Comparison of ENCODE assay signal across 14 cellular contexts in the genomic region with DNA sequence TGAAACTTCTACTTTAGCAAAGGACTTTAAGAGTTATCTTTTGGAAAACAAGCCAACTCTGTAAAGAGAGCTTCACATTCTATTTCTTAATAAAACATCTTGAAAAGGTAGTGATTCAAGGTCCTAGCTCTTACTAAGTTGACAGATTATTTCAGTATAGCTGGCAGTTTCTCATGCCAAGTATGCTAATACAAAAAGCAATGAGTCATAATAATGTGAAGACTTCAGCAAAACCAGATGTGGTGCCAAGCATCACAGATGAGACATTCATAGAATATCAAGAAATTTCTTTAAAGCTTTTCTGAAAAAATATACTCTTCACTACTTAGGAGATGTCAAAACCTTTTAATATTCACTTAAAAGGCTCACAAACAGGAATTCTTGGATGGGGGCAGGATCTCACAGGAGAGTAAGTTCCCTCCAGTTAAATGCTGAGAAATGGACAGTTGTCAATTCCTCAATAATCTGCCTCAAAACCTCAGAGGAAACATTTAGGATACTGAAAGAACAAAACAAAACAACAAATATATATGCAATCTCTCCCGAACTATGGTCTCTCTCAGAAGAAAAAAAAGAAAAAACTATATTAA. TPM values are rescaled to one million over a fixed set of nuclear protein-coding genes. Genes with fewer than 3 reads are reported as not detected.
A peak's percentile ranks its signal among the peaks of the same experiment; 100 is the strongest.
DNase-seq lines count a peak whose midpoint lies in the region; ATAC-seq, FAIRE-seq and TF ChIP-seq lines count a peak whose summit lies in the region.
"Had no signal": no experiment of that assay in that cellular context is flagged by ENCODE, and none has a peak within 500 bp of the region (broad histone marks: within the 10 kb centered on the region; RNA-seq: fewer than 3 reads in every experiment).

No MANE protein-coding gene starts in this region.

- no peaks in the 10 kb centered on the region for H3K4me1 ChIP-seq in right atrium auricular region
- no peaks in the 10 kb centered on the region for H3K4me1 ChIP-seq in adrenal gland (replicated peaks in 1 of 2)
- H3K4me1 ChIP-seq in gastroesophageal sphincter: peaks cover 0 to 11% (median 0%) of the 10 kb centered on the region in 3 donors
- H3K4me1 ChIP-seq: lower lobe of right lung had no signal

- no peaks in the 10 kb centered on the region for H3K27me3 ChIP-seq in right atrium auricular region
- H3K27me3 ChIP-seq in adrenal gland: no peaks in the 10 kb centered on the region
- H3K27me3 ChIP-seq in gastroesophageal sphincter: no peaks in the 10 kb centered on the region

- no peak for FAIRE-seq in urothelium cell line (lab: Jason Lieb, UNC)

- no peak for DNase-seq in left ventricle myocardium superior
- DNase-seq in right atrium auricular region (ENCODE audit: low spot score): no peak
- peak in 5 of 7 donors; percentile 29 to 62 (median 33) for DNase-seq in adrenal gland
- DNase-seq in urothelium cell line (ENCODE audit: low spot score): peak; percentile 18
- DNase-seq in GM20000 (ENCODE audit: low spot score): no peak
- DNase-seq in activated CD4-positive, alpha-beta T cell treated with anti-CD3 and anti-CD28 coated beads, Interleukin-2, amount 50 U/mL, for 4 hours: no peak
- no peak for DNase-seq in GM19240 (ENCODE audit: insufficient read length, low spot score)
- DNase-seq: activated CD4-positive, alpha-beta T cell treated with anti-CD3 and anti-CD28 coated beads for 36 hours; activated naive CD4-positive, alpha-beta T cell; lower lobe of right lung; NCI-H2171; Right ventricle myocardium superior; stimulated activated CD4-positive, alpha-beta T cell treated with anti-CD3 and anti-CD28 coated beads, Interleukin-12 subunit alpha, Interleukin-12 subunit beta, amount 100 ng/mL, for 4 hours had no signal

- TF ChIP-seq CTCF in right atrium auricular region (IDR thresholded peaks at IDR 0.05) (no peak), adrenal gland (IDR thresholded peaks at IDR 0.05) (no peak), gastroesophageal sphincter (IDR thresholded peaks at IDR 0.05) (no peak), GM20000 (IDR thresholded peaks at IDR 0.05; ENCODE audit: extremely low read depth, missing control alignments) (no peak)

- no peaks in the 10 kb centered on the region for H3K36me3 ChIP-seq in right atrium auricular region
- no peaks in the 10 kb centered on the region for H3K36me3 ChIP-seq in adrenal gland (replicated peaks in 1 of 2)
- H3K36me3 ChIP-seq in gastroesophageal sphincter: peaks cover 0 to 20% of the 10 kb centered on the region in 2 donors
- H3K36me3 ChIP-seq: lower lobe of right lung had no signal

- TF ChIP-seq EP300 in gastroesophageal sphincter (IDR thresholded peaks at IDR 0.05): no peak

- intact Hi-C loops in left ventricle myocardium superior (cut with micrococcal nuclease) (no loop called here), adrenal gland (cut with DNase I) (no loop called here)

- no peak overlapping the region for H3K4me3 ChIP-seq in right atrium auricular region
- no peak overlapping the region for H3K4me3 ChIP-seq in adrenal gland
- H3K4me3 ChIP-seq in gastroesophageal sphincter: no peak overlapping the region
- H3K4me3 ChIP-seq: lower lobe of right lung had no signal

- 67 to 85% (median 77%) methylated on average over 1 of the region's 1 CpG for WGBS in adrenal gland, 4 donors
- WGBS in gastroesophageal sphincter (ENCODE audit: low coverage in 1 of 2), 2 donors: 80 to 83% methylated on average over 1 of the region's 1 CpG

- no peak for TF ChIP-seq POLR2A in adrenal gland (IDR thresholded peaks at IDR 0.05)
- TF ChIP-seq POLR2A in gastroesophageal sphincter (IDR thresholded peaks at IDR 0.05): no peak

- no peak overlapping the region for H3K27ac ChIP-seq in right atrium auricular region
- no peak overlapping the region for H3K27ac ChIP-seq in adrenal gland
- H3K27ac ChIP-seq in gastroesophageal sphincter: no peak overlapping the region
- H3K27ac ChIP-seq: lower lobe of right lung had no signal

- peaks cover 0 to 5% of the 10 kb centered on the region in 2 donors for H3K9me3 ChIP-seq in right atrium auricular region
- H3K9me3 ChIP-seq in adrenal gland (replicated peaks in 1 of 3): no peaks in the 10 kb centered on the region
- H3K9me3 ChIP-seq in gastroesophageal sphincter: peaks cover 0 to 18% (median 0%) of the 10 kb centered on the region in 3 donors
- H3K9me3 ChIP-seq: lower lobe of right lung had no signal

- ATAC-seq in left ventricle myocardium superior: peak; percentile 40
- ATAC-seq in gastroesophageal sphincter: peak; percentile 41
- ATAC-seq: activated CD4-positive, alpha-beta T cell treated with anti-CD3 and anti-CD28 coated beads for 36 hours had no signal

RNA-seq across cellular contexts. Expression of gene DCBLD2, which starts 45.6 kb away (rescaled TPM):
- total RNA-seq in left ventricle myocardium superior: 43.1 TPM
- 10 to 100 TPM; 34.3 to 55.8 TPM for total RNA-seq in right atrium auricular region
- 10 to 100 TPM; 26.1 to 68.2 (median 44.2) TPM for total RNA-seq in adrenal gland
- polyA plus RNA-seq in adrenal gland: 10 to 100 TPM in 2 of 3 donors, 1 to 10 TPM in 1; 9.1 to 31.6 (median 13.8) TPM
- total RNA-seq in gastroesophageal sphincter: 10 to 100 TPM; 45.3 to 58.8 (median 52.4) TPM

Comparison
In these comparisons a context has a peak if more than half of its experiments do, and no peak if none do; other contexts are left out.
1. DNase-seq: peak in adrenal gland (5 of 7) and urothelium cell line (single experiment); none in left ventricle myocardium superior (single experiment), right atrium auricular region (single experiment), GM20000 (single experiment), activated CD4-positive, alpha-beta T cell treated with anti-CD3 and anti-CD28 coated beads, Interleukin-2, amount 50 U/mL, for 4 hours (0 of 2) and GM19240 (single experiment).